Comparison of ENCODE assay signal across 8 cellular contexts in genomic region chrX:58025979-58026378, GRCh38.
DNase-seq lines count a peak whose midpoint lies in the region; ATAC-seq and TF ChIP-seq lines count a peak whose summit lies in the region.

No MANE protein-coding gene starts in this region.

- peaks cover 0 to 3% (median 0%) of the 10 kb centered on the region in 3 donors for H3K4me1 Mint-ChIP-seq in naive B cell

- no peak overlapping the region for H3K4me3 ChIP-seq in choroid plexus epithelial cell (ENCODE audit: low read depth, low read length)

- H3K27me3 Mint-ChIP-seq in naive B cell = no peaks in the 10 kb centered on the region

- H3K4me3 Mint-ChIP-seq in naive B cell = no peak overlapping the region

- H3K27ac Mint-ChIP-seq in naive B cell = no peak overlapping the region

- no peaks in the 10 kb centered on the region for H3K9me3 Mint-ChIP-seq in naive B cell

- TF ChIP-seq CTCF in choroid plexus epithelial cell (conservative IDR thresholded peaks at IDR 0.05; ENCODE audit: low read depth, low read length) = peak; percentile 36

- H3K36me3 Mint-ChIP-seq in naive B cell = no peaks in the 10 kb centered on the region

- ATAC-seq in naive B cell (ENCODE audit: low read depth in 2 of 2) (peak in 1 of 2 donors; percentile 44), GM21528 (IDR thresholded peaks at IDR 0.05; ENCODE audit: low FRiP score, unreplicated experiment) (no peak)

- DNase-seq in activated gamma-delta T cell treated with Interleukin-2 at 50 U/mL for 16 hours = peak; percentile 28
- no peak for DNase-seq in activated gamma-delta T cell (lab: John Stamatoyannopoulos, UW)
- peak; percentile 1 for DNase-seq in HS-27A (ENCODE audit: low read depth)
- peak; percentile 58 for DNase-seq in RPMI8226
- peak; percentile 30 for DNase-seq in choroid plexus epithelial cell (ENCODE audit: low read depth)
- DNase-seq in naive B cell = peak; percentile 37
- no peak for DNase-seq in UCSD-AML1 (lab: John Stamatoyannopoulos, UW; ENCODE audit: unreplicated experiment)

Comparison
In these comparisons a context has a peak if more than half of its experiments do, and no peak if none do; other contexts are left out.
1. DNase-seq: peak in activated gamma-delta T cell treated with Interleukin-2 at 50 U/mL for 16 hours (single experiment), HS-27A (single experiment), RPMI8226 (single experiment), choroid plexus epithelial cell (single experiment) and naive B cell (single experiment); none in activated gamma-delta T cell (single experiment) and UCSD-AML1 (single experiment).